In the genomic region with DNA sequence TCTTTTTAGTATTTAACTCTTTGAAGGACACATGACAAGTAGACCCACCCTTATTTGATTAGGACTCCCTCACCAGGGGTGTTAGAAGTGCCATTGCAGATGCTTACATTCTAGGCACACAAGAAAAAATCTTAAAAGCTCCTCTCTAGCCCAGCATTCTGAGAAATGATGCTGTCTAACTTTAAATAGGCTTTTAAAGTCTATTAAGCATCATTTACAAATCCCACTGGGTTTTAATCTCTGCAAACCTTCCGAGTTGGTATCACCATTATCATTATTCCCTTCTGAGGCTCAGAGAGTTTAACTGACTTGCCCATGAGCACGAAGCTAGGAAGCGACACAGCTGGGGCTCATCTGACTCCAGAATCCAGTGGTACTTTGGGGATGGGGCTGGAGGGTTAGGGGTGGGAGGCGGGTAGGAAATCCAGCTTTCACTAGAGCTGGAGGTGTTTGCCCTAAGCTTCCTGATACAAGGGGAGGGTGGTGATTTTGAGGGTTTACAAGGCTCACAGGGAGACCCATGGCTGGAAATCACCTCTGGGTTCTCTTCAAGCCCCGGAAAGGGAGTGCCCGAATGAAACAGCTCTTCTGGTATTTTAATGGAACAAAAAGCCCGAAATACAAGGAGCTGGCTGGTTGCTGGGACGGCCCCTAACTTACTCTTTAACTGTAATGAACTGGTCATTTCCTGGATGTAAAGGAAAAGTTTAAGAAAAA, we compare ENCODE assay signal across 13 cellular contexts.
A peak's percentile ranks its signal among the peaks of the same experiment; 100 is the strongest.
DNase-seq lines count a peak whose midpoint lies in the region; ATAC-seq, FAIRE-seq and TF ChIP-seq lines count a peak whose summit lies in the region.
"Had no signal": no experiment of that assay in that cellular context is flagged by ENCODE, and none has a peak within 500 bp of the region (broad histone marks: within the 10 kb centered on the region; RNA-seq: fewer than 3 reads in every experiment).

No MANE protein-coding gene starts in this region.

- peaks cover 17% of the 10 kb centered on the region for H3K4me1 Mint-ChIP-seq in MCF 10A (ENCODE audit: insufficient read depth, unreplicated experiment)
- H3K4me1 Mint-ChIP-seq in WTC11 = peaks cover 26% of the 10 kb centered on the region

- BruUV-seq in MCF 10A (replicated peaks; lab: Mats Ljungman, UMichigan) = no TSS peak

- H3K9me3 ChIP-seq in breast epithelium = no peaks in the 10 kb centered on the region

- DNase-seq in MCF 10A (ENCODE audit: unreplicated experiment) (peak; percentile 34), breast epithelium (ENCODE audit: low spot score in 2 of 2) (no peak), WTC11 (ENCODE audit: low spot score) (no peak), urothelium cell line (ENCODE audit: low spot score) (no peak), HPDE6-E6E7 (ENCODE audit: extremely low spot score) (no peak), GM19238 (ENCODE audit: insufficient read length, low spot score) (no peak)
- DNase-seq: effector CD4-positive, alpha-beta T cell; KG1; stimulated activated naive CD4-positive, alpha-beta T cell had no signal

- no peak overlapping the region for H3K27ac Mint-ChIP-seq in MCF 10A (ENCODE audit: low read depth, unreplicated experiment)
- H3K27ac Mint-ChIP-seq in WTC11 = no peak overlapping the region

- no peak overlapping the region for H3K4me3 ChIP-seq in breast epithelium

- peak; percentile 9 for FAIRE-seq in urothelium cell line (lab: Jason Lieb, UNC)
- FAIRE-seq: RCC 7860 had no signal

- intact Hi-C loops in MCF 10A (cut with micrococcal nuclease) (no loop called here), breast epithelium (cut with DNase I; ENCODE audit: low total_unique reads) (no loop called here)

- TF ChIP-seq CTCF in MCF 10A (IDR thresholded peaks at IDR 0.05; ENCODE audit: unreplicated experiment) (no peak), breast epithelium (IDR thresholded peaks at IDR 0.05) (no peak), WTC11 (IDR thresholded peaks at IDR 0.05) (no peak)

- H3K36me3 Mint-ChIP-seq in MCF 10A (ENCODE audit: insufficient read depth, unreplicated experiment) = no peaks in the 10 kb centered on the region
- no peaks in the 10 kb centered on the region for H3K36me3 Mint-ChIP-seq in WTC11
- H3K36me3 Mint-ChIP-seq: CD4-positive, CD25-positive, alpha-beta regulatory T cell had no signal

- H3K27ac ChIP-seq in breast epithelium = no peak overlapping the region
- H3K27ac ChIP-seq in layer of hippocampus (ENCODE audit: low read depth, low read length) = peak overlapping the region; percentile 57

- H3K27me3 ChIP-seq in breast epithelium = no peaks in the 10 kb centered on the region
- no peaks in the 10 kb centered on the region for H3K27me3 ChIP-seq in layer of hippocampus (ENCODE audit: control insufficient read depth, insufficient read depth, low read length)

- no peak for TF ChIP-seq POLR2A in breast epithelium (IDR thresholded peaks at IDR 0.05)

- no peaks in the 10 kb centered on the region for H3K36me3 ChIP-seq in breast epithelium

- no peaks in the 10 kb centered on the region for H3K4me1 ChIP-seq in breast epithelium

- CTCF ChIA-PET in MCF 10A (lab: Yijun Ruan, JAX) (no interaction called here), WTC11 (lab: Charles Lee) (interaction anchor here (0.6 to 1.5 kb wide), 6 partner anchors 22 to 649 kb away, joined by 3 to 6 read pairs (median 4); a partner anchor contains a TSS)

- H3K9me3 Mint-ChIP-seq in MCF 10A (ENCODE audit: unreplicated experiment) (no peaks in the 10 kb centered on the region), WTC11 (no peaks in the 10 kb centered on the region)

- H3K4me3 Mint-ChIP-seq in MCF 10A (ENCODE audit: unreplicated experiment) (no peak overlapping the region), WTC11 (no peak overlapping the region)
- H3K4me3 Mint-ChIP-seq: CD4-positive, CD25-positive, alpha-beta regulatory T cell had no signal

- POLR2A ChIA-PET in MCF 10A (lab: Yijun Ruan, JAX) (no interaction called here), WTC11 (lab: Charles Lee) (no interaction called here)

- H3K27me3 Mint-ChIP-seq in MCF 10A (ENCODE audit: insufficient read depth, unreplicated experiment) (no peaks in the 10 kb centered on the region), WTC11 (ENCODE audit: low read depth) (peaks cover 2% of the 10 kb centered on the region; the same call in 1 of the 2 replicates)
- H3K27me3 Mint-ChIP-seq: CD4-positive, CD25-positive, alpha-beta regulatory T cell had no signal

- ATAC-seq in WTC11 = peak; percentile 52
- no peak for ATAC-seq in HG03565 (IDR thresholded peaks at IDR 0.05; ENCODE audit: unreplicated experiment)

TF ChIP-seq in WTC11, 78 proteins besides CTCF, POLR2A, EP300 and RAD21:
- TF ChIP-seq SP1 (CRISPR knock-in tag; conservative IDR thresholded peaks at IDR 0.05) = no peak
